ENCODE assay signal across 8 cellular contexts in genomic region chr16:85935957-85936760, GRCh38. TPM values are rescaled to one million over a fixed set of nuclear protein-coding genes. Genes with fewer than 3 reads are reported as not detected.
DNase-seq lines count a peak whose midpoint lies in the region; ATAC-seq and TF ChIP-seq lines count a peak whose summit lies in the region.

No MANE protein-coding gene starts in this region.

- DNase-seq in activated CD4-positive, alpha-beta T cell treated with anti-CD3 and anti-CD28 coated beads for 1 hour: peak; percentile 53
- DNase-seq in immature natural killer cell (peak; percentile 91 to 93 (median 92)), glutamatergic neuron (no peak), NCI-H524 (lab: John Stamatoyannopoulos, UW) (no peak), SHP77 (lab: John Stamatoyannopoulos, UW) (no peak)
- peak; percentile 76 to 88 for DNase-seq in stimulated activated naive CD8-positive, alpha-beta T cell treated with anti-CD3 and anti-CD28 coated beads, Interleukin-15, amount 100 ng/mL, for 72 hours

- TF ChIP-seq CTCF in glutamatergic neuron (IDR thresholded peaks at IDR 0.05; ENCODE audit: partially characterized antibody, unreplicated experiment): no peak

- peaks cover 0 to 5% (median 0%) of the 10 kb centered on the region in 3 donors for H3K36me3 Mint-ChIP-seq in immature natural killer cell
- H3K36me3 Mint-ChIP-seq in glutamatergic neuron (ENCODE audit: unreplicated experiment): peaks cover 7% of the 10 kb centered on the region

- peak overlapping the region; percentile 95 to 99 (median 96) for H3K27ac Mint-ChIP-seq in immature natural killer cell
- peak overlapping the region; percentile 93 to 98 for H3K27ac Mint-ChIP-seq in stimulated activated naive CD8-positive, alpha-beta T cell treated with anti-CD3 and anti-CD28 coated beads, Interleukin-15, amount 100 ng/mL, for 72 hours
- no peak overlapping the region for H3K27ac Mint-ChIP-seq in glutamatergic neuron (ENCODE audit: unreplicated experiment)

- H3K9me3 Mint-ChIP-seq in immature natural killer cell (no peaks in the 10 kb centered on the region), glutamatergic neuron (ENCODE audit: unreplicated experiment) (peaks cover 7% of the 10 kb centered on the region)
- H3K9me3 Mint-ChIP-seq in stimulated activated naive CD8-positive, alpha-beta T cell treated with anti-CD3 and anti-CD28 coated beads, Interleukin-15, amount 100 ng/mL, for 72 hours: no peaks in the 10 kb centered on the region

- H3K4me1 Mint-ChIP-seq in immature natural killer cell (peaks cover 69 to 73% of the 10 kb centered on the region in 2 donors), glutamatergic neuron (ENCODE audit: low read depth, unreplicated experiment) (peaks cover 2% of the 10 kb centered on the region)
- peaks cover 74% of the 10 kb centered on the region for H3K4me1 Mint-ChIP-seq in stimulated activated naive CD8-positive, alpha-beta T cell treated with anti-CD3 and anti-CD28 coated beads, Interleukin-15, amount 100 ng/mL, for 72 hours

- H3K27me3 Mint-ChIP-seq in immature natural killer cell (ENCODE audit: low read depth in 3 of 3): peaks cover 11 to 18% (median 16%) of the 10 kb centered on the region in 3 donors
- H3K27me3 Mint-ChIP-seq in stimulated activated naive CD8-positive, alpha-beta T cell treated with anti-CD3 and anti-CD28 coated beads, Interleukin-15, amount 100 ng/mL, for 72 hours: no peaks in the 10 kb centered on the region
- peaks cover 23% of the 10 kb centered on the region for H3K27me3 Mint-ChIP-seq in glutamatergic neuron (ENCODE audit: unreplicated experiment)

- ATAC-seq in GM19324 (IDR thresholded peaks at IDR 0.05; ENCODE audit: low FRiP score, unreplicated experiment) (peak; percentile 69), HG03342 (IDR thresholded peaks at IDR 0.05; ENCODE audit: unreplicated experiment) (peak; percentile 71)
- ATAC-seq in stimulated activated naive CD8-positive, alpha-beta T cell treated with anti-CD3 and anti-CD28 coated beads, Interleukin-15, amount 100 ng/mL, for 72 hours: peak; percentile 93

- H3K4me3 Mint-ChIP-seq in immature natural killer cell (peak overlapping the region; percentile 81 to 87 (median 86)), glutamatergic neuron (ENCODE audit: unreplicated experiment) (no peak overlapping the region)
- H3K4me3 Mint-ChIP-seq in stimulated activated naive CD8-positive, alpha-beta T cell treated with anti-CD3 and anti-CD28 coated beads, Interleukin-15, amount 100 ng/mL, for 72 hours: peak overlapping the region; percentile 73 to 75

RNA-seq across cellular contexts. Expression of gene IRF8, which starts 37.2 kb away (rescaled TPM):
- polyA plus RNA-seq in immature natural killer cell: 10 to 100 TPM; 69.7 to 92.8 (median 73.6) TPM
- 1.0 TPM for total RNA-seq in glutamatergic neuron (ENCODE audit: unreplicated experiment)

Comparison
In these comparisons a context has a peak if more than half of its experiments do, and no peak if none do; other contexts are left out.
1. DNase-seq: peak in activated CD4-positive, alpha-beta T cell treated with anti-CD3 and anti-CD28 coated beads for 1 hour (single experiment), immature natural killer cell (3 of 3) and stimulated activated naive CD8-positive, alpha-beta T cell treated with anti-CD3 and anti-CD28 coated beads, Interleukin-15, amount 100 ng/mL, for 72 hours (2 of 2); none in glutamatergic neuron (single experiment), NCI-H524 (0 of 2) and SHP77 (0 of 2).
2. Peak in every context shown above with its lines, with median percentiles within 50 percentile points of each other: ATAC-seq.